Comparison of ENCODE assay signal across 11 cellular contexts in genomic region chr10:119575506-119575905, GRCh38. TPM values are rescaled to one million over a fixed set of nuclear protein-coding genes. Genes with fewer than 3 reads are reported as not detected.
DNase-seq lines count a peak whose midpoint lies in the region; ATAC-seq and TF ChIP-seq lines count a peak whose summit lies in the region.
"Had no signal": no experiment of that assay in that cellular context is flagged by ENCODE, and none has a peak within 500 bp of the region (broad histone marks: within the 10 kb centered on the region; RNA-seq: fewer than 3 reads in every experiment).

No MANE protein-coding gene starts in this region.

- H2AFZ ChIP-seq in DND-41 (ENCODE audit: low read depth, low read length), result no peak overlapping the region
- H2AFZ ChIP-seq: neural progenitor cell had no signal

- H3K9me3 Mint-ChIP-seq in activated naive CD8-positive, alpha-beta T cell treated with anti-CD3 and anti-CD28 coated beads for 36 hours, result no peaks in the 10 kb centered on the region
- H3K9me3 Mint-ChIP-seq: neural progenitor cell had no signal

- no peak overlapping the region for H3K27ac ChIP-seq in DND-41 (ENCODE audit: low read length)
- H3K27ac ChIP-seq: neural progenitor cell, tibial artery had no signal

- no peak overlapping the region for H3K4me3 Mint-ChIP-seq in activated naive CD8-positive, alpha-beta T cell treated with anti-CD3 and anti-CD28 coated beads for 36 hours
- H3K4me3 Mint-ChIP-seq: neural progenitor cell had no signal

- H3K4me1 ChIP-seq in DND-41 (ENCODE audit: insufficient read depth, low read length), result no peaks in the 10 kb centered on the region
- no peaks in the 10 kb centered on the region for H3K4me1 ChIP-seq in mucosa of descending colon (ENCODE audit: low read depth)
- H3K4me1 ChIP-seq: neural progenitor cell, tibial artery had no signal

- no peak overlapping the region for H3K9ac ChIP-seq in DND-41 (ENCODE audit: low read depth, low read length)
- H3K9ac ChIP-seq: neural progenitor cell had no signal

- H3K4me1 Mint-ChIP-seq in activated naive CD8-positive, alpha-beta T cell treated with anti-CD3 and anti-CD28 coated beads for 36 hours, result peaks cover 27% of the 10 kb centered on the region
- H3K4me1 Mint-ChIP-seq: neural progenitor cell had no signal

- intact Hi-C loops in mucosa of descending colon (cut with DNase I, micrococcal nuclease), result no loop called here

- H3K4me3 ChIP-seq in DND-41 (ENCODE audit: low read depth in 1 of 2, low read length in 2 of 2) (no peak overlapping the region), LNCaP clone FGC (ENCODE audit: low read depth, low read length) (no peak overlapping the region), mucosa of descending colon (no peak overlapping the region)
- H3K4me3 ChIP-seq: neural progenitor cell, tibial artery had no signal

- no peaks in the 10 kb centered on the region for H3K9me3 ChIP-seq in DND-41 (ENCODE audit: insufficient read depth, low read length, severe bottlenecking)
- no peaks in the 10 kb centered on the region for H3K9me3 ChIP-seq in mucosa of descending colon
- H3K9me3 ChIP-seq: tibial artery had no signal

- DNase-seq in DND-41, result peak; percentile 24
- DNase-seq in LNCaP clone FGC (ENCODE audit: low read depth), result peak; percentile 31
- DNase-seq in activated naive CD8-positive, alpha-beta T cell treated with anti-CD3 and anti-CD28 coated beads for 36 hours, result peak; percentile 14
- DNase-seq in mucosa of descending colon, result no peak
- DNase-seq in HK-2 (ENCODE audit: unreplicated experiment), result no peak
- DNase-seq in glomerular visceral epithelial cell (ENCODE audit: extremely low spot score), result no peak
- DNase-seq: NCI-H187; stimulated activated CD4-positive, alpha-beta T cell treated with anti-CD3 and anti-CD28 coated beads, Interleukin-2, amount 100 ng/mL, for 48 hours; tibial artery had no signal

- no peak for TF ChIP-seq CTCF in DND-41 (IDR thresholded peaks at IDR 0.05; ENCODE audit: borderline replicate concordance, extremely low read depth, low read length, poor library complexity, severe bottlenecking)
- TF ChIP-seq CTCF in LNCaP clone FGC (IDR thresholded peaks at IDR 0.05; ENCODE audit: control insufficient read depth, extremely low read depth, insufficient read depth), result no peak
- no peak for TF ChIP-seq CTCF in mucosa of descending colon (IDR thresholded peaks at IDR 0.05)

- no peak overlapping the region for H3K4me2 ChIP-seq in DND-41 (ENCODE audit: insufficient read depth, low read length)
- H3K4me2 ChIP-seq: neural progenitor cell had no signal

- H3K27me3 ChIP-seq in DND-41 (ENCODE audit: insufficient read depth, low read length, poor library complexity), result no peaks in the 10 kb centered on the region
- H3K27me3 ChIP-seq: neural progenitor cell, tibial artery had no signal

- H3K36me3 ChIP-seq in DND-41 (ENCODE audit: insufficient read depth, low read length) (peaks cover 78% of the 10 kb centered on the region), mucosa of descending colon (ENCODE audit: low read depth) (peaks cover 12% of the 10 kb centered on the region)

- ATAC-seq in DND-41 (ENCODE audit: insufficient read depth, low read depth) (peak; percentile 64; the same call in 2 of the 3 replicates), mucosa of descending colon (peak; percentile 42), HG03432 (IDR thresholded peaks at IDR 0.05; ENCODE audit: unreplicated experiment) (no peak)

- peaks cover 39% of the 10 kb centered on the region for H3K36me3 Mint-ChIP-seq in activated naive CD8-positive, alpha-beta T cell treated with anti-CD3 and anti-CD28 coated beads for 36 hours

- H3K27ac Mint-ChIP-seq in activated naive CD8-positive, alpha-beta T cell treated with anti-CD3 and anti-CD28 coated beads for 36 hours, result peak overlapping the region; percentile 69
- H3K27ac Mint-ChIP-seq: neural progenitor cell had no signal

- peaks cover 4% of the 10 kb centered on the region; the same call in 1 of the 2 replicates for H3K79me2 ChIP-seq in DND-41 (ENCODE audit: insufficient read depth, low read length)

- peaks cover 7% of the 10 kb centered on the region for H4K20me1 ChIP-seq in DND-41 (ENCODE audit: insufficient read depth, low read length)

- H3K27me3 Mint-ChIP-seq in activated naive CD8-positive, alpha-beta T cell treated with anti-CD3 and anti-CD28 coated beads for 36 hours, result no peaks in the 10 kb centered on the region

RNA-seq across cellular contexts. Expression of gene TIAL1, which starts 21.3 kb away (rescaled TPM):
- total RNA-seq in activated naive CD8-positive, alpha-beta T cell treated with anti-CD3 and anti-CD28 coated beads for 36 hours, result 100 to 1,000 TPM; 212 to 215 TPM
- total RNA-seq in mucosa of descending colon, result 100 to 1,000 TPM in 2 of 3 donors, 10 to 100 TPM in 1; 85.6 to 122 (median 101) TPM

RNA-seq across cellular contexts. Expression of gene RGS10, which starts 33.0 kb away (rescaled TPM):
- 100 to 1,000 TPM; 273 to 294 TPM for total RNA-seq in activated naive CD8-positive, alpha-beta T cell treated with anti-CD3 and anti-CD28 coated beads for 36 hours
- 10 to 100 TPM; 14.9 to 68.8 (median 19.2) TPM for total RNA-seq in mucosa of descending colon

Comparison
In these comparisons a context has a peak if more than half of its experiments do, and no peak if none do; other contexts are left out.
1. DNase-seq: peak in DND-41 (single experiment), LNCaP clone FGC (single experiment) and activated naive CD8-positive, alpha-beta T cell treated with anti-CD3 and anti-CD28 coated beads for 36 hours (single experiment); none in mucosa of descending colon (0 of 3), HK-2 (single experiment) and glomerular visceral epithelial cell (single experiment).